Comparison of ENCODE assay signal across 22 cellular contexts in genomic region chr17:10304758-10305300, GRCh38.
"Had no signal": no experiment of that assay in that cellular context is flagged by ENCODE, and none has a peak within 500 bp of the region (broad histone marks: within the 10 kb centered on the region; RNA-seq: fewer than 3 reads in every experiment).

No MANE protein-coding gene starts in this region.

- DNase-seq: IMR-90, Karpas-422, KG1, MG63, NCI-H1092 treated with DMSO at 0.1 percent for 48 hours, NCI-H1436, NCI-H187, NCI-H2029, NCI-H2081 treated with DMSO at 0.1 percent for 48 hours, NCI-H2171, NCI-H226, NCI-H446, NCI-H510A, NCI-H524 treated with DMSO at 0.1 percent for 48 hours, NCI-H69, NCI-H774, Right ventricle myocardium superior, RPMI8226, SIG-M5 had no signal

- H3K27ac ChIP-seq: SJSA1, SK-N-MC had no signal

- H3K27me3 ChIP-seq: MG63, SJSA1 had no signal

- H3K36me3 ChIP-seq: MG63, SJSA1 had no signal

- H3K9me3 ChIP-seq: MG63, SJSA1 had no signal

- ATAC-seq: HepG2 had no signal

- H3K4me1 ChIP-seq: SJSA1 had no signal

- H3K4me3 ChIP-seq: MG63, SJSA1, SK-N-MC had no signal
